ENCODE assay signal across 19 cellular contexts in the genomic region with DNA sequence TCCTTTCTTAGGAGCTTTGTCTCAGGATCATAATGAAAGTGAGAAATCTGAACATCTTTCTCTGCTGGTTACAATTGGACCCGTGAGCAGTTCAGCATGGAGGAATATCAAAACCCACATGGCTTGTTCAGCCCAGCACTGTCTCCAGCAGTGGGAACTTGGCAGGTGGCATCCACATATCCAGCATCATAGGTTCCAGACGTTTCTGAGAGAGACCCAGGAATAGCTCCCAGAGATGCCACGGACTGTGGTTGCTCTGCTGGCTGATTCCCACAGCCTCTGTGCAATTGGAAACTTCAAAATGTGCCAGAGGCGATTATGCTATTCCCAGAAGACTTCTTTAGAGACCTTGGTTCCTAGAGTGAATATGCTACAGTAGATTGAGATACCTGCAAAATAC.
"Had no signal": no experiment of that assay in that cellular context is flagged by ENCODE, and none has a peak within 500 bp of the region (broad histone marks: within the 10 kb centered on the region; RNA-seq: fewer than 3 reads in every experiment).

No MANE protein-coding gene starts in this region.

- H3K4me3 ChIP-seq: esophagus muscularis mucosa, ovary, tibial nerve had no signal

- ATAC-seq: foreskin keratinocyte; naive thymus-derived CD8-positive, alpha-beta T cell had no signal

- DNase-seq: activated CD4-positive, alpha-beta T cell treated with anti-CD3 and anti-CD28 coated beads for 1 hour; activated CD8-positive, alpha-beta memory T cell treated with anti-CD3 and anti-CD28 coated beads for 24 hours; activated CD8-positive, alpha-beta memory T cell treated with anti-CD3 and anti-CD28 coated beads, Interleukin-2, amount 50 U/mL, for 48 hours; activated effector memory CD4-positive, alpha-beta T cell treated with Interleukin-2 at 50 U/mL for 16 hours; activated naive CD4-positive, alpha-beta T cell treated with anti-CD3 and anti-CD28 coated beads, Interleukin-2, amount 50 U/mL, for 16 hours; activated T-cell treated with anti-CD3 and anti-CD28 coated beads, Interleukin-2, amount 50 U/mL, for 48 hours; effector CD8-positive, alpha-beta T cell; foreskin keratinocyte; mesenchymal stem cell; naive thymus-derived CD8-positive, alpha-beta T cell; ovary; stimulated activated CD4-positive, alpha-beta T cell treated with anti-CD3 and anti-CD28 coated beads, Interleukin-12 subunit alpha, Interleukin-12 subunit beta, amount 100 ng/mL, for 4 hours; stimulated activated CD4-positive, alpha-beta T cell treated with anti-CD3 and anti-CD28 coated beads, Interleukin-1b, Interleukin-23, amount 100 ng/mL, for 48 hours; stimulated activated CD8-positive, alpha-beta memory T cell treated with anti-CD3 and anti-CD28 coated beads, Interleukin-4, amount 100 ng/mL, for 48 hours; stimulated activated naive CD4-positive, alpha-beta T cell treated with Interleukin-2 at 50 U/mL for 16 hours; SW 1271; T-helper 2 cell had no signal
